In genomic region chr2:85429213-85429923, GRCh38 we compare ENCODE assay signal across 20 cellular contexts. TPM values are rescaled to one million over a fixed set of nuclear protein-coding genes. Genes with fewer than 3 reads are reported as not detected.
A peak's percentile ranks its signal among the peaks of the same experiment; 100 is the strongest.
DNase-seq lines count a peak whose midpoint lies in the region; ATAC-seq, FAIRE-seq and TF ChIP-seq lines count a peak whose summit lies in the region.
"Had no signal": no experiment of that assay in that cellular context is flagged by ENCODE, and none has a peak within 500 bp of the region (broad histone marks: within the 10 kb centered on the region; RNA-seq: fewer than 3 reads in every experiment).

No MANE protein-coding gene starts in this region.

- no peak for FAIRE-seq in A549 (lab: Jason Lieb, UNC)
- FAIRE-seq: G401.6 had no signal

- no peak for TF ChIP-seq POLR2A in A549 (IDR thresholded peaks at IDR 0.05; ENCODE audit: low read length)
- no peak for TF ChIP-seq POLR2A in uterus (IDR thresholded peaks at IDR 0.05)

- H3K27ac ChIP-seq in A549 (peak overlapping the region; percentile 62 to 80), uterus (no peak overlapping the region)
- H3K27ac ChIP-seq: right atrium auricular region had no signal

- H3K36me3 Mint-ChIP-seq in activated naive CD8-positive, alpha-beta T cell treated with anti-CD3 and anti-CD28 coated beads for 36 hours: no peaks in the 10 kb centered on the region
- no peaks in the 10 kb centered on the region for H3K36me3 Mint-ChIP-seq in nephron (ENCODE audit: low read depth)
- H3K36me3 Mint-ChIP-seq: activated CD4-positive, alpha-beta memory T cell treated with anti-CD3 and anti-CD28 coated beads for 36 hours had no signal

- intact Hi-C loops in uterus (cut with DNase I; ENCODE audit: low total_unique reads): no loop called here

- no peaks in the 10 kb centered on the region for H3K27me3 ChIP-seq in uterus
- H3K27me3 ChIP-seq: right atrium auricular region, upper lobe of left lung had no signal

- H3K4me1 ChIP-seq in A549 (peaks cover 46% of the 10 kb centered on the region), uterus (no peaks in the 10 kb centered on the region)

- H3K27ac Mint-ChIP-seq in activated naive CD8-positive, alpha-beta T cell treated with anti-CD3 and anti-CD28 coated beads for 36 hours: peak overlapping the region; percentile 45
- peak overlapping the region in 2 of 3 experiments; percentile 47 to 61 for H3K27ac Mint-ChIP-seq in nephron
- H3K27ac Mint-ChIP-seq: activated CD4-positive, alpha-beta memory T cell treated with anti-CD3 and anti-CD28 coated beads for 36 hours had no signal

- no peak overlapping the region for H3K4me2 ChIP-seq in A549

- peaks cover 7% of the 10 kb centered on the region for H3K4me1 Mint-ChIP-seq in activated naive CD8-positive, alpha-beta T cell treated with anti-CD3 and anti-CD28 coated beads for 36 hours
- H3K4me1 Mint-ChIP-seq in nephron: peaks cover 18% of the 10 kb centered on the region

- no peak for TF ChIP-seq CTCF in A549 (IDR thresholded peaks at IDR 0.05)
- TF ChIP-seq CTCF in nephron (IDR thresholded peaks at IDR 0.05; ENCODE audit: unreplicated experiment in 3 of 3): no peak
- no peak for TF ChIP-seq CTCF in uterus (IDR thresholded peaks at IDR 0.05)

- no peaks in the 10 kb centered on the region for H3K27me3 Mint-ChIP-seq in activated naive CD8-positive, alpha-beta T cell treated with anti-CD3 and anti-CD28 coated beads for 36 hours
- H3K27me3 Mint-ChIP-seq in nephron (ENCODE audit: low read depth): peaks cover 4% of the 10 kb centered on the region
- H3K27me3 Mint-ChIP-seq: activated CD4-positive, alpha-beta memory T cell treated with anti-CD3 and anti-CD28 coated beads for 36 hours had no signal

- no peak for TF ChIP-seq RAD21 in A549 (conservative IDR thresholded peaks at IDR 0.05 in 1 of 2, IDR thresholded peaks at IDR 0.05 in 1 of 2)

- CTCF ChIA-PET in A549 (lab: Yijun Ruan, JAX): interaction anchor here (1.0 to 41.9 kb wide), 8 partner anchors 8 to 116 kb away, joined by 3 to 1185 read pairs (median 4); partner anchors contain the start of genes GGCX, MAT2A and SH2D6

- ATAC-seq in A549 (no peak), GM18502 (IDR thresholded peaks at IDR 0.05; ENCODE audit: poor library complexity, unreplicated experiment) (no peak), GM19467 (IDR thresholded peaks at IDR 0.05; ENCODE audit: unreplicated experiment) (no peak)
- ATAC-seq: esophagus mucosa, left lobe of liver had no signal

- DNase-seq in A549 (ENCODE audit: low read depth in 1 of 2, low spot score in 1 of 2): no peak
- peak; percentile 59 for DNase-seq in ELF-1 (ENCODE audit: low read depth, low spot score)
- no peak for DNase-seq in activated naive CD8-positive, alpha-beta T cell treated with anti-CD3 and anti-CD28 coated beads for 36 hours
- no peak for DNase-seq in uterus
- DNase-seq in HK-2 (ENCODE audit: unreplicated experiment): no peak
- DNase-seq: activated CD4-positive, alpha-beta memory T cell treated with anti-CD3 and anti-CD28 coated beads for 36 hours; mucosa of descending colon; NCI-H187 treated with DMSO at 0.1 percent for 48 hours; NK-92 treated with Interleukin-12 subunit alpha and Interleukin-12 subunit beta, amount 100 ng/mL, for 24 hours; occipital lobe; stimulated activated naive CD4-positive, alpha-beta T cell treated with Interleukin-2 at 50 U/mL for 16 hours; SW 1271; upper lobe of left lung had no signal

- TF ChIP-seq EP300 in A549 (IDR thresholded peaks at IDR 0.05): no peak

- H3K36me3 ChIP-seq in uterus: no peaks in the 10 kb centered on the region
- H3K36me3 ChIP-seq: right atrium auricular region, upper lobe of left lung had no signal

- no peaks in the 10 kb centered on the region for H3K9me3 Mint-ChIP-seq in activated naive CD8-positive, alpha-beta T cell treated with anti-CD3 and anti-CD28 coated beads for 36 hours
- no peaks in the 10 kb centered on the region for H3K9me3 Mint-ChIP-seq in nephron
- H3K9me3 Mint-ChIP-seq: activated CD4-positive, alpha-beta memory T cell treated with anti-CD3 and anti-CD28 coated beads for 36 hours had no signal

- no peak overlapping the region for H3K4me3 ChIP-seq in A549
- no peak overlapping the region for H3K4me3 ChIP-seq in uterus
- H3K4me3 ChIP-seq: mucosa of descending colon, right atrium auricular region, upper lobe of left lung had no signal

- H3K9me3 ChIP-seq in A549 (no peaks in the 10 kb centered on the region), uterus (no peaks in the 10 kb centered on the region)
- H3K9me3 ChIP-seq: mucosa of descending colon, right atrium auricular region, upper lobe of left lung had no signal

- WGBS in A549 (ENCODE audit: missing lambda C conversion rate): 91% methylated on average over 10 of the region's 12 CpGs

- POLR2A ChIA-PET in A549 (lab: Yijun Ruan, JAX): interaction anchor here (3.0 to 4.6 kb wide), 2 partner anchors 9 to 110 kb away, joined by 17 to 30 read pairs; partner anchors contain the start of gene MAT2A

- H3K4me3 Mint-ChIP-seq in activated naive CD8-positive, alpha-beta T cell treated with anti-CD3 and anti-CD28 coated beads for 36 hours: no peak overlapping the region
- H3K4me3 Mint-ChIP-seq in nephron: no peak overlapping the region
- H3K4me3 Mint-ChIP-seq: activated CD4-positive, alpha-beta memory T cell treated with anti-CD3 and anti-CD28 coated beads for 36 hours had no signal

TF ChIP-seq in A549, 52 proteins besides CTCF, POLR2A, EP300 and RAD21:
- TF ChIP-seq FOSL2 (IDR thresholded peaks at IDR 0.05) (no peak), FOSL2 (CRISPR knock-in tag; IDR thresholded peaks at IDR 0.05) (no peak), CBX2 (IDR thresholded peaks at IDR 0.05; ENCODE audit: borderline replicate concordance, low read depth) (no peak), KDM1A (IDR thresholded peaks at IDR 0.05; ENCODE audit: low read depth) (no peak), ELK1 (IDR thresholded peaks at IDR 0.05; ENCODE audit: low read depth, low read length) (no peak), FOXS1 (CRISPR knock-in tag; IDR thresholded peaks at IDR 0.05) (no peak), RCOR1 (IDR thresholded peaks at IDR 0.05; ENCODE audit: low read depth, low read length) (no peak)

RNA-seq across cellular contexts. Expression of gene SH2D6, which starts 10.9 kb away (rescaled TPM):
- polyA plus RNA-seq in A549 (2011; rRNA removed): 1.3 and 1.8 TPM in 2 replicates
- polyA plus RNA-seq in A549 (2012; cell fraction: cytosol; rRNA removed): 0.48 and 0.69 TPM in 2 replicates
- polyA plus RNA-seq in A549 (2012; cell fraction: nucleus; rRNA removed): 2.1 and 3.2 TPM in 2 replicates
- 1.4 to 1.5 TPM (median 1.4 TPM) in 3 replicates for polyA plus RNA-seq in A549 (2017; fragmentation: RNase III; extraction: RNeasy Plus Mini Kit Qiagen cat#74134 plus additional on column Dnase treatment)
- 0.83 and 1.9 TPM in 2 replicates for polyA minus RNA-seq in A549 (2011; rRNA and poly(A)+ RNA removed)
- 1 to 10 TPM in 1 of 2 experiments, under 1 TPM in 1; 0.74 to 1.2 TPM for total RNA-seq in activated naive CD8-positive, alpha-beta T cell treated with anti-CD3 and anti-CD28 coated beads for 36 hours
- not detected for total RNA-seq in uterus
- total RNA-seq: right atrium auricular region had no signal

RNA-seq across cellular contexts. Expression of gene CAPG, which starts 19.2 kb away (rescaled TPM):
- polyA plus RNA-seq in A549 (2011; rRNA removed) (81.0 and 94.6 TPM in 2 replicates), A549 (2017; fragmentation: RNase III; extraction: RNeasy Plus Mini Kit Qiagen cat#74134 plus additional on column Dnase treatment) (53.0 to 61.3 TPM (median 57.5 TPM) in 3 replicates)
- 127 and 130 TPM in 2 replicates for polyA plus RNA-seq in A549 (2012; cell fraction: cytosol; rRNA removed)
- polyA plus RNA-seq in A549 (2012; cell fraction: nucleus; rRNA removed): 94.4 and 121 TPM in 2 replicates
- polyA minus RNA-seq in A549 (2011; rRNA and poly(A)+ RNA removed): 57.0 and 66.1 TPM in 2 replicates
- total RNA-seq in activated naive CD8-positive, alpha-beta T cell treated with anti-CD3 and anti-CD28 coated beads for 36 hours: 10 to 100 TPM; 18.1 to 19.8 TPM
- total RNA-seq in uterus: 100 to 1,000 TPM in 1 of 4 donors, 10 to 100 TPM in 3; 12.3 to 114 (median 65.2) TPM

Comparison
In these comparisons a context has a peak if more than half of its experiments do, and no peak if none do; other contexts are left out.
1. H3K27ac ChIP-seq: peak in A549 (2 of 2); none in uterus (0 of 2).